In genomic region chr1:36984675-36985074, GRCh38 we compare ENCODE assay signal across 25 cellular contexts. TPM values are rescaled to one million over a fixed set of nuclear protein-coding genes. Genes with fewer than 3 reads are reported as not detected.
A peak's percentile ranks its signal among the peaks of the same experiment; 100 is the strongest.
DNase-seq lines count a peak whose midpoint lies in the region; ATAC-seq, FAIRE-seq and TF ChIP-seq lines count a peak whose summit lies in the region.
"Had no signal": no experiment of that assay in that cellular context is flagged by ENCODE, and none has a peak within 500 bp of the region (broad histone marks: within the 10 kb centered on the region; RNA-seq: fewer than 3 reads in every experiment).

No MANE protein-coding gene starts in this region.

- H3K9me3 ChIP-seq in heart left ventricle (no peaks in the 10 kb centered on the region), left ventricle myocardium inferior (replicated peaks) (no peaks in the 10 kb centered on the region), H1 (ENCODE audit: insufficient read depth in 2 of 2, low read depth in 1 of 2, low read length in 1 of 2) (no peaks in the 10 kb centered on the region), neuronal stem cell (replicated peaks in 1 of 2; ENCODE audit: control insufficient read depth in 2 of 2, insufficient read depth in 1 of 2, low read depth in 1 of 2, low read length in 2 of 2) (no peaks in the 10 kb centered on the region)
- H3K9me3 ChIP-seq: A549; BLaER1 treated with 17β-estradiol and CSF1 and Interleukin-3, amounts not matched to agents 10 nM and 100 nM; Caco-2 had no signal

- no peak overlapping the region for H2BK20ac ChIP-seq in H1 (ENCODE audit: low read length)

- no peaks in the 10 kb centered on the region for H3K36me3 Mint-ChIP-seq in activated CD4-positive, alpha-beta memory T cell treated with anti-CD3 and anti-CD28 coated beads for 36 hours
- H3K36me3 Mint-ChIP-seq: CD8-positive, alpha-beta T cell had no signal

- H4K91ac ChIP-seq in H1 (replicated peaks; ENCODE audit: insufficient read length, low read length) (no peak overlapping the region), neuronal stem cell (ENCODE audit: low read depth, low read length, poor library complexity) (no peak overlapping the region)

- H3K9ac ChIP-seq in H1 (replicated peaks in 1 of 4; ENCODE audit: extremely low read depth in 1 of 4, low read depth in 3 of 4, low read length in 3 of 4): no peak overlapping the region
- H3K9ac ChIP-seq in neuronal stem cell (ENCODE audit: low read depth, low read length, poor library complexity): no peak overlapping the region
- H3K9ac ChIP-seq: BLaER1 treated with 17β-estradiol and CSF1 and Interleukin-3, amounts not matched to agents 10 nM and 100 nM had no signal

- intact Hi-C loops in Right ventricle myocardium inferior (cut with DNase I) (no loop called here), cardiac septum (cut with DNase I) (no loop called here), heart left ventricle (cut with DNase I) (no loop called here), left ventricle myocardium inferior (cut with micrococcal nuclease) (no loop called here)
- intact Hi-C loops in activated CD4-positive, alpha-beta memory T cell treated with anti-CD3 and anti-CD28 coated beads for 36 hours (cut with micrococcal nuclease): no loop called here

- H4K20me1 ChIP-seq in H1 (replicated peaks in 1 of 2; ENCODE audit: control insufficient read depth in 1 of 2, insufficient read depth in 2 of 2, low read length in 2 of 2): peaks cover 0 to 5% of the 10 kb centered on the region in 2 experiments

- no peak overlapping the region for H2AFZ ChIP-seq in H1 (ENCODE audit: low read length)
- H2AFZ ChIP-seq in neuronal stem cell (ENCODE audit: low read length): no peak overlapping the region

- H2BK120ac ChIP-seq in H1 (replicated peaks; ENCODE audit: low read depth, low read length) (no peak overlapping the region), neuronal stem cell (ENCODE audit: low read depth, low read length) (no peak overlapping the region)

- CTCF ChIA-PET in H1 (lab: Charles Lee; ENCODE audit: partially characterized antibody): interaction anchor here (0.6 to 1.6 kb wide), 4 partner anchors 25 to 541 kb away, joined by 3 to 4 read pairs (median 3); no protein-coding TSS in a partner anchor
- CTCF ChIA-PET in activated CD4-positive, alpha-beta memory T cell treated with anti-CD3 and anti-CD28 coated beads for 36 hours (lab: Charles Lee): no interaction called here

- H3K4me2 ChIP-seq in H1 (ENCODE audit: insufficient read depth in 1 of 2, low read depth in 2 of 2, low read length in 2 of 2) (no peak overlapping the region), neuronal stem cell (ENCODE audit: insufficient read depth, low read length, poor library complexity, severe bottlenecking) (no peak overlapping the region)
- H3K4me2 ChIP-seq: A549; BLaER1 treated with 17β-estradiol and CSF1 and Interleukin-3, amounts not matched to agents 10 nM and 100 nM had no signal

- no peak overlapping the region for H3K27ac Mint-ChIP-seq in activated CD4-positive, alpha-beta memory T cell treated with anti-CD3 and anti-CD28 coated beads for 36 hours
- H3K27ac Mint-ChIP-seq: B cell; CD4-positive, alpha-beta T cell; CD8-positive, alpha-beta T cell had no signal

- H3K4me3 ChIP-seq in heart left ventricle: no peak overlapping the region
- no peak overlapping the region for H3K4me3 ChIP-seq in left ventricle myocardium inferior
- H3K4me3 ChIP-seq in H1 (ENCODE audit: extremely low read depth in 1 of 4, insufficient read depth in 2 of 4, low read depth in 3 of 4, low read length in 4 of 4): no peak overlapping the region
- no peak overlapping the region for H3K4me3 ChIP-seq in neuronal stem cell (ENCODE audit: low read length in 2 of 2)
- H3K4me3 ChIP-seq: A549; BLaER1 treated with 17β-estradiol and CSF1 and Interleukin-3, amounts not matched to agents 10 nM and 100 nM had no signal

- H3K27me3 ChIP-seq in heart left ventricle (peaks cover 0 to 21% (median 0%) of the 10 kb centered on the region in 9 donors), left ventricle myocardium inferior (ENCODE audit: low read depth) (peaks cover 52% of the 10 kb centered on the region), H1 (replicated peaks in 1 of 4; ENCODE audit: control insufficient read depth in 3 of 4, extremely low read depth in 1 of 4, insufficient read depth in 3 of 4, low read length in 3 of 4) (no peaks in the 10 kb centered on the region), neuronal stem cell (ENCODE audit: control insufficient read depth in 3 of 3, insufficient read depth in 3 of 3, low read depth in 1 of 3, low read length in 3 of 3) (peaks cover 0 to 13% (median 2%) of the 10 kb centered on the region in 3 experiments)
- H3K27me3 ChIP-seq: BLaER1 treated with 17β-estradiol and CSF1 and Interleukin-3, amounts not matched to agents 10 nM and 100 nM had no signal

- no peak overlapping the region for H3K56ac ChIP-seq in H1 (replicated peaks; ENCODE audit: insufficient read length, low read depth, low read length)

- H3K27ac ChIP-seq in heart left ventricle: no peak overlapping the region
- H3K27ac ChIP-seq in left ventricle myocardium inferior (replicated peaks): no peak overlapping the region
- H3K27ac ChIP-seq in H1 (ENCODE audit: low read depth, low read length): no peak overlapping the region
- no peak overlapping the region for H3K27ac ChIP-seq in neuronal stem cell (replicated peaks; ENCODE audit: low read length)
- H3K27ac ChIP-seq: 22Rv1; A549; BLaER1 treated with 17β-estradiol and CSF1 and Interleukin-3, amounts not matched to agents 10 nM and 100 nM; C4-2B had no signal

- H3K14ac ChIP-seq in H1 (ENCODE audit: insufficient read length): no peak overlapping the region
- no peak overlapping the region for H3K14ac ChIP-seq in neuronal stem cell (ENCODE audit: low read length)

- H2BK5ac ChIP-seq in H1 (ENCODE audit: low read depth, low read length): no peak overlapping the region
- H2BK5ac ChIP-seq in neuronal stem cell (ENCODE audit: low read length): no peak overlapping the region

- peak; percentile 41 for DNase-seq in Right ventricle myocardium inferior (ENCODE audit: missing footprints)
- DNase-seq in cardiac septum (ENCODE audit: low spot score): no peak
- peak in 1 of 5 donors; percentile 38 for DNase-seq in heart left ventricle
- DNase-seq in left ventricle myocardium inferior: no peak
- DNase-seq in H1 (ENCODE audit: low read depth in 1 of 2, low spot score in 2 of 2): no peak
- DNase-seq in neuronal stem cell (ENCODE audit: low spot score): no peak
- no peak for DNase-seq in activated CD4-positive, alpha-beta memory T cell treated with anti-CD3 and anti-CD28 coated beads for 36 hours
- DNase-seq: AML-193; Caco-2; Calu3; CD4-positive, alpha-beta T cell; CD8-positive, alpha-beta T cell; DMS79 treated with DMSO at 0.1 percent for 48 hours; GF-D8 had no signal

- no peak for TF ChIP-seq EP300 in H1 (IDR thresholded peaks at IDR 0.05; ENCODE audit: borderline replicate concordance in 1 of 2, low read depth in 2 of 2, low read length in 2 of 2)

- H3K4ac ChIP-seq in H1 (replicated peaks; ENCODE audit: insufficient read length, low read depth, low read length) (no peak overlapping the region), neuronal stem cell (ENCODE audit: low read length) (peak overlapping the region; percentile 17)

- FAIRE-seq in H1 (lab: Jason Lieb, UNC): no peak
- FAIRE-seq: A549, D721Med, G401.6, GM12891, GM19239 had no signal

- H3K23ac ChIP-seq in H1 (ENCODE audit: insufficient read length) (no peak overlapping the region), neuronal stem cell (ENCODE audit: low read depth, low read length, poor library complexity) (no peak overlapping the region)

- H4K8ac ChIP-seq in H1 (ENCODE audit: extremely low read depth, insufficient read depth, low read length): peak overlapping the region; percentile 31; the same call in 1 of the 2 replicates
- H4K8ac ChIP-seq in neuronal stem cell (ENCODE audit: low read depth, low read length): no peak overlapping the region

- peaks cover 7% of the 10 kb centered on the region; the same call in 1 of the 2 replicates for H3K23me2 ChIP-seq in H1 (ENCODE audit: low read depth, low read length)

- H3K4me1 ChIP-seq in heart left ventricle: no peaks in the 10 kb centered on the region
- H3K4me1 ChIP-seq in left ventricle myocardium inferior: peaks cover 22% of the 10 kb centered on the region
- H3K4me1 ChIP-seq in H1 (replicated peaks in 1 of 4; ENCODE audit: control insufficient read depth in 3 of 4, insufficient read depth in 4 of 4, low read length in 3 of 4): peaks cover 0 to 10% (median 5%) of the 10 kb centered on the region in 4 experiments; a peak in 3 of 7 replicates
- H3K4me1 ChIP-seq in neuronal stem cell (ENCODE audit: control insufficient read depth in 2 of 2, insufficient read depth in 1 of 2, low read depth in 1 of 2, low read length in 2 of 2): peaks cover 0 to 34% of the 10 kb centered on the region in 2 donors
- H3K4me1 ChIP-seq: A549, Caco-2 had no signal

- TF ChIP-seq POLR2A in heart left ventricle (IDR thresholded peaks at IDR 0.05) (no peak), H1 (IDR thresholded peaks at IDR 0.05; ENCODE audit: control extremely low read depth in 1 of 2, low read depth in 2 of 2, low read length in 2 of 2) (no peak)

- peaks cover 21% of the 10 kb centered on the region for H3K27me3 Mint-ChIP-seq in activated CD4-positive, alpha-beta memory T cell treated with anti-CD3 and anti-CD28 coated beads for 36 hours

- no peak overlapping the region for H4K5ac ChIP-seq in H1 (ENCODE audit: insufficient read length, low read depth, low read length)

- H3K18ac ChIP-seq in H1 (ENCODE audit: extremely low read depth, low read length) (no peak overlapping the region), neuronal stem cell (ENCODE audit: low read length) (peak overlapping the region; percentile 15)

- ATAC-seq in Right ventricle myocardium inferior: peak; percentile 49
- ATAC-seq in heart left ventricle: peak; percentile 19 to 73 (median 66)
- ATAC-seq: A549; CD8-positive, alpha-beta T cell had no signal

- H2BK12ac ChIP-seq in H1 (ENCODE audit: low read depth, low read length) (no peak overlapping the region), neuronal stem cell (ENCODE audit: low read length) (peak overlapping the region; percentile 2)

- H2AK5ac ChIP-seq in H1 (ENCODE audit: low read depth, low read length): no peak overlapping the region
- peak overlapping the region; percentile 8 for H2AK5ac ChIP-seq in neuronal stem cell (ENCODE audit: low read depth, low read length)

- no peak overlapping the region for H2BK15ac ChIP-seq in H1 (ENCODE audit: low read length)
- H2BK15ac ChIP-seq in neuronal stem cell (ENCODE audit: low read length): peak overlapping the region; percentile 79

- no peak overlapping the region for H3K4me3 Mint-ChIP-seq in activated CD4-positive, alpha-beta memory T cell treated with anti-CD3 and anti-CD28 coated beads for 36 hours
- H3K4me3 Mint-ChIP-seq: B cell; CD4-positive, alpha-beta T cell; CD8-positive, alpha-beta T cell had no signal

- no peaks in the 10 kb centered on the region for H3K36me3 ChIP-seq in heart left ventricle
- H3K36me3 ChIP-seq in left ventricle myocardium inferior: no peaks in the 10 kb centered on the region
- no peaks in the 10 kb centered on the region for H3K36me3 ChIP-seq in H1 (ENCODE audit: control insufficient read depth in 2 of 4, insufficient read depth in 4 of 4, low read length in 3 of 4)
- H3K36me3 ChIP-seq in neuronal stem cell (replicated peaks in 1 of 2; ENCODE audit: control insufficient read depth in 2 of 2, insufficient read depth in 2 of 2, low read length in 2 of 2): no peaks in the 10 kb centered on the region
- H3K36me3 ChIP-seq: BLaER1 treated with 17β-estradiol and CSF1 and Interleukin-3, amounts not matched to agents 10 nM and 100 nM had no signal

- no peak for TF ChIP-seq CTCF in heart left ventricle (IDR thresholded peaks at IDR 0.05)
- no peak for TF ChIP-seq CTCF in left ventricle myocardium inferior (IDR thresholded peaks at IDR 0.05; ENCODE audit: borderline replicate concordance)
- no peak for TF ChIP-seq CTCF in H1 (IDR thresholded peaks at IDR 0.05; ENCODE audit: control extremely low read depth in 1 of 3, insufficient read depth in 1 of 3, low read depth in 1 of 3, low read length in 3 of 3)

- no peaks in the 10 kb centered on the region for H3K4me1 Mint-ChIP-seq in activated CD4-positive, alpha-beta memory T cell treated with anti-CD3 and anti-CD28 coated beads for 36 hours (ENCODE audit: low read depth)
- H3K4me1 Mint-ChIP-seq: B cell had no signal

- 51 to 64% (median 57%) methylated on average over 7 to 9 of the region's 9 CpGs for WGBS in heart left ventricle, 4 donors
- 76% methylated on average over 9 of the region's 9 CpGs; no CpG with 5 or more reads in 1 of the 2 experiments for WGBS in H1 (ENCODE audit: extremely low coverage in 1 of 2, insufficient coverage in 1 of 2, insufficient read length in 1 of 2, insufficient replicate concordance in 2 of 2, low coverage in 1 of 2, low lambda C conversion rate in 2 of 2, missing lambda C conversion rate in 1 of 2), 2 experiments
- no CpG with 5 or more reads among the region's 9 CpGs for WGBS in neuronal stem cell (ENCODE audit: extremely low coverage in 2 of 2, insufficient read length in 2 of 2, insufficient replicate concordance in 1 of 2), 2 donors

- no peaks in the 10 kb centered on the region for H3K79me2 ChIP-seq in H1 (ENCODE audit: control insufficient read depth in 1 of 2, insufficient read depth in 2 of 2, low read length in 2 of 2)

- no peak for TF ChIP-seq RAD21 in H1 (IDR thresholded peaks at IDR 0.05 in 1 of 2, conservative IDR thresholded peaks at IDR 0.05 in 1 of 2; ENCODE audit: low read depth in 2 of 2, low read length in 2 of 2)

- H3K79me1 ChIP-seq in H1 (ENCODE audit: low read depth, low read length) (no peaks in the 10 kb centered on the region), neuronal stem cell (ENCODE audit: low read depth, low read length) (no peaks in the 10 kb centered on the region)

- POLR2A ChIA-PET in H1 (lab: Charles Lee; ENCODE audit: partially characterized antibody): no interaction called here
- POLR2A ChIA-PET in activated CD4-positive, alpha-beta memory T cell treated with anti-CD3 and anti-CD28 coated beads for 36 hours (lab: Charles Lee): no interaction called here

- no peaks in the 10 kb centered on the region for H3K9me3 Mint-ChIP-seq in activated CD4-positive, alpha-beta memory T cell treated with anti-CD3 and anti-CD28 coated beads for 36 hours
- H3K9me3 Mint-ChIP-seq: CD4-positive, alpha-beta T cell; CD8-positive, alpha-beta T cell had no signal

RNA-seq across cellular contexts. Expression of gene GRIK3, which starts 49.6 kb away (rescaled TPM):
- total RNA-seq in Right ventricle myocardium inferior (0.65 TPM), cardiac septum (0.08 TPM), heart left ventricle (1 to 10 TPM in 2 of 9 donors, under 1 TPM in 7; 0.06 to 1.6 (median 0.29) TPM), left ventricle myocardium inferior (0.55 TPM)
- polyA plus RNA-seq in heart left ventricle (under 1 TPM; 0.14 to 0.38 TPM), H1 (2011; rRNA removed) (2.1 and 2.5 TPM in 2 replicates)
- 3.4 and 3.7 TPM in 2 replicates for total RNA-seq in H1 (2021; fragmentation: NEBNext Ultra II Directional; extraction: Animal tissue kit (Norgen Biotek cat#: 25700))
- 1.9 TPM for polyA plus RNA-seq in H1 (2011; cell fraction: cytosol; rRNA removed)
- 3.8 TPM for polyA plus RNA-seq in H1 (2011; cell fraction: nucleus; rRNA removed)
- 1.5 to 1.9 TPM (median 1.8 TPM) in 4 replicates for polyA plus RNA-seq in H1 (2012, experiment 1 of 2)
- polyA plus RNA-seq in H1 (2012, experiment 2 of 2): 0.63 TPM
- 2.3 TPM for polyA plus RNA-seq in H1 (2013, experiment 1 of 2)
- 2.1 TPM for polyA plus RNA-seq in H1 (2013, experiment 2 of 2)
- 7.3 and 7.4 TPM in 2 replicates for polyA minus RNA-seq in H1 (2011; rRNA and poly(A)+ RNA removed)
- polyA minus RNA-seq in H1 (2011; cell fraction: cytosol; rRNA and poly(A)+ RNA removed): 1.8 TPM
- 2.9 TPM for polyA minus RNA-seq in H1 (2011; cell fraction: nucleus; rRNA and poly(A)+ RNA removed)
- 1.2 TPM for polyA plus RNA-seq in neuronal stem cell (2013, experiment 1 of 2)
- polyA plus RNA-seq in neuronal stem cell (2013, experiment 2 of 2): 1.1 TPM
- total RNA-seq in activated CD4-positive, alpha-beta memory T cell treated with anti-CD3 and anti-CD28 coated beads for 36 hours: not detected
- total RNA-seq: A172; Caco-2; Calu3; CD4-positive, alpha-beta T cell; CD8-positive, alpha-beta T cell had no signal
- polyA plus RNA-seq: A549, BJ had no signal
